ENCODE assay signal across 40 cellular contexts in the genomic region with DNA sequence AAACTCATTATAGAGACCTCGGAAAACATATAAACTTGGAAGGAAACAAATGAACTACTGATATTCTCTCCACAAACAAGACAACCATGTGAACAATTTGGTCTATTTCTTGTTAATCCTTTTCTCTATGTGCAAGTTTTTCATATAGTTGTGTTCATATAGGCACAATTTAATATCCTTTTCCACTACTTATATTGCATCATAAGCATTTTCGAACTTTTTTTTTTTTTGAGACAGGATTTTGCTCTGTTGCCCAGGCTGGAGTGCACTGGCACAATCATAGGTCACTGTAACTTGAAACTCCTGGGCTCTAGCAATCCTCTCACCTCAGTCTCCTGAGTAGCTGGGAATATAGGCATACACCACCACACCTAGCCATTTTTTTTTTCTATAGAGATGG. TPM values are rescaled to one million over a fixed set of nuclear protein-coding genes. Genes with fewer than 3 reads are reported as not detected.
"Had no signal": no experiment of that assay in that cellular context is flagged by ENCODE, and none has a peak within 500 bp of the region (broad histone marks: within the 10 kb centered on the region; RNA-seq: fewer than 3 reads in every experiment).

No MANE protein-coding gene starts in this region.

- H3K4me3 ChIP-seq: MG63 had no signal

- H3K4me2 ChIP-seq: KMS-11 had no signal

- DNase-seq: Karpas-422, Kasumi-1, MG63, MM.1S, MV-4-11, NCI-H1048, NCI-H1092, NCI-H1092 treated with DMSO at 0.1 percent for 48 hours, NCI-H1105, NCI-H1105 treated with DMSO at 0.1 percent for 48 hours, NCI-H1417, NCI-H1417 treated with DMSO at 0.1 percent for 48 hours, NCI-H1436, NCI-H1436 treated with DMSO at 0.1 percent for 48 hours, NCI-H146, NCI-H1694, NCI-H1694 treated with DMSO at 0.1 percent for 48 hours, NCI-H187, NCI-H187 treated with DMSO at 0.1 percent for 48 hours, NCI-H1930, NCI-H2029, NCI-H2029 treated with DMSO at 0.1 percent for 48 hours, NCI-H2081, NCI-H2081 treated with DMSO at 0.1 percent for 48 hours, NCI-H2107, NCI-H2171, NCI-H2171 treated with DMSO at 0.1 percent for 48 hours, NCI-H2227 treated with DMSO at 0.1 percent for 48 hours, NCI-H226, NCI-H345, NCI-H446, NCI-H446 treated with DMSO at 0.1 percent for 48 hours, NCI-H510A, NCI-H510A treated with DMSO at 0.1 percent for 48 hours, NCI-H524, NCI-H524 treated with DMSO at 0.1 percent for 48 hours had no signal

- H3K27me3 ChIP-seq: MG63 had no signal

- H3K36me3 ChIP-seq: MG63 had no signal

- H3K9ac ChIP-seq: KMS-11 had no signal

- H3K27ac ChIP-seq: KMS-11 had no signal

- H3K9me3 ChIP-seq: MG63 had no signal

RNA-seq across cellular contexts. Expression of a gene that starts 45.4 kb away (rescaled TPM):
- total RNA-seq: LHCN-M2, MCF 10A, NCI-H460 had no signal
